Comparison of ENCODE assay signal across 19 cellular contexts in genomic region chr7:108846471-108846870, GRCh38.
"Had no signal": no experiment of that assay in that cellular context is flagged by ENCODE, and none has a peak within 500 bp of the region (broad histone marks: within the 10 kb centered on the region; RNA-seq: fewer than 3 reads in every experiment).

No MANE protein-coding gene starts in this region.

- H3K27ac ChIP-seq: RWPE1 had no signal

- H3K36me3 ChIP-seq: MG63 had no signal

- H3K27me3 ChIP-seq: MG63 had no signal

- H3K9me3 ChIP-seq: MG63 had no signal

- ATAC-seq: SK-N-SH treated with all-trans-retinoic acid at 6 μM for 48 hours had no signal

- FAIRE-seq: RCC 7860 had no signal

- H3K4me3 ChIP-seq: MG63 had no signal

- DNase-seq: IMR-90, Karpas-422, KG1, MG63, NCI-H1092, NCI-H1105 treated with DMSO at 0.1 percent for 48 hours, NCI-H1417 treated with DMSO at 0.1 percent for 48 hours, NCI-H146, NCI-H1694 treated with DMSO at 0.1 percent for 48 hours, NCI-H1930, NCI-H2081, NCI-H2107, NCI-H2227 treated with DMSO at 0.1 percent for 48 hours, NCI-H524, NCI-H774, SHP77 had no signal
